ENCODE assay signal across 9 cellular contexts in genomic region chr1:231418741-231419107, GRCh38. TPM values are rescaled to one million over a fixed set of nuclear protein-coding genes. Genes with fewer than 3 reads are reported as not detected.
A peak's percentile ranks its signal among the peaks of the same experiment; 100 is the strongest.
DNase-seq lines count a peak whose midpoint lies in the region; FAIRE-seq and TF ChIP-seq lines count a peak whose summit lies in the region.
"Had no signal": no experiment of that assay in that cellular context is flagged by ENCODE, and none has a peak within 500 bp of the region (broad histone marks: within the 10 kb centered on the region; RNA-seq: fewer than 3 reads in every experiment).

No MANE protein-coding gene starts in this region.

- peaks cover 39 to 58% (median 55%) of the 10 kb centered on the region in 3 donors for H3K4me1 Mint-ChIP-seq in IgD-negative memory B cell

- no peak overlapping the region for H3K9ac ChIP-seq in neural cell (ENCODE audit: low read length)

- H3K4me3 Mint-ChIP-seq in IgD-negative memory B cell = peak overlapping the region; percentile 90 to 99 (median 98)

- H3K36me3 Mint-ChIP-seq in IgD-negative memory B cell = no peaks in the 10 kb centered on the region

- H3K4me1 ChIP-seq in BE2C = peaks cover 2% of the 10 kb centered on the region; the same call in 1 of the 2 replicates

- H3K36me3 ChIP-seq in BE2C = no peaks in the 10 kb centered on the region
- no peaks in the 10 kb centered on the region for H3K36me3 ChIP-seq in neural cell (ENCODE audit: insufficient read depth, low read length)

- H3K79me2 ChIP-seq in neural cell (replicated peaks; ENCODE audit: insufficient read depth, low read length) = peaks cover 70% of the 10 kb centered on the region

- no peak for DNase-seq in BE2C
- DNase-seq in coronary artery (ENCODE audit: low spot score) = no peak
- DNase-seq in amygdala (lab: John Stamatoyannopoulos, UW) = no peak
- no peak for DNase-seq in ACHN
- no peak for DNase-seq in GM19239 (ENCODE audit: insufficient read length, low spot score)
- DNase-seq in T1000 (lab: John Stamatoyannopoulos, UW) = no peak
- DNase-seq: NCI-H2081 had no signal

- no peaks in the 10 kb centered on the region for H3K9me3 ChIP-seq in BE2C
- H3K9me3 ChIP-seq in neural cell (ENCODE audit: low read length) = no peaks in the 10 kb centered on the region

- no peaks in the 10 kb centered on the region for H3K9me3 Mint-ChIP-seq in IgD-negative memory B cell

- H2AFZ ChIP-seq in neural cell (ENCODE audit: low read depth, low read length) = no peak overlapping the region

- H3K27ac Mint-ChIP-seq in IgD-negative memory B cell = peak overlapping the region in 1 of 3 donors; percentile 6

- no peaks in the 10 kb centered on the region for H3K27me3 Mint-ChIP-seq in IgD-negative memory B cell

- H3K4me3 ChIP-seq in BE2C (ENCODE audit: low read depth, low read length) (peak overlapping the region; percentile 94), coronary artery (peak overlapping the region; percentile 93), neural cell (ENCODE audit: low read length) (peak overlapping the region; percentile 87)

- peak overlapping the region; percentile 96 for H3K4me2 ChIP-seq in neural cell (ENCODE audit: low read length)

- no peaks in the 10 kb centered on the region for H3K27me3 ChIP-seq in BE2C
- no peaks in the 10 kb centered on the region for H3K27me3 ChIP-seq in neural cell (ENCODE audit: insufficient read depth, low read depth, low read length)

- no peak for FAIRE-seq in GM19239 (lab: Jason Lieb, UNC)

- TF ChIP-seq CTCF in BE2C (IDR thresholded peaks at IDR 0.05; ENCODE audit: low read depth, low read length) (no peak), coronary artery (IDR thresholded peaks at IDR 0.05) (no peak), neural cell (IDR thresholded peaks at IDR 0.05; ENCODE audit: poor library complexity, severe bottlenecking) (no peak)

- H3F3A ChIP-seq in neural cell (ENCODE audit: insufficient read depth, low read length, poor library complexity, severe bottlenecking) = no peaks in the 10 kb centered on the region

- no peak for TF ChIP-seq RAD21 in neural cell (conservative IDR thresholded peaks at IDR 0.05)

- peaks cover 14% of the 10 kb centered on the region for H4K20me1 ChIP-seq in neural cell (ENCODE audit: insufficient read depth)

- no peak overlapping the region for H3K27ac ChIP-seq in coronary artery
- no peak overlapping the region for H3K27ac ChIP-seq in neural cell (ENCODE audit: low read length)

- in situ Hi-C loops in ACHN (cut with HindIII; ENCODE audit: low pct_ligation_motif_present, low pct_unique_long_range_greater_than_20kb, low sequenced_read_pairs) = no loop called here

- no peak for TF ChIP-seq EP300 in neural cell (conservative IDR thresholded peaks at IDR 0.05; ENCODE audit: poor library complexity, severe bottlenecking)

- H3K9me2 ChIP-seq in neural cell (ENCODE audit: insufficient read depth, low read length) = no peaks in the 10 kb centered on the region

TF ChIP-seq in neural cell, 6 proteins besides CTCF, POLR2A, EP300 and RAD21:
- TF ChIP-seq MXI1 (conservative IDR thresholded peaks at IDR 0.05; ENCODE audit: poor library complexity, severe bottlenecking) = no peak
- no peak for TF ChIP-seq POLR2AphosphoS5 (IDR thresholded peaks at IDR 0.05)
- TF ChIP-seq TAF1 (IDR thresholded peaks at IDR 0.05; ENCODE audit: low read depth) = no peak
- TF ChIP-seq SMC3 (conservative IDR thresholded peaks at IDR 0.05; ENCODE audit: poor library complexity) = no peak
- TF ChIP-seq, protein P1, sequence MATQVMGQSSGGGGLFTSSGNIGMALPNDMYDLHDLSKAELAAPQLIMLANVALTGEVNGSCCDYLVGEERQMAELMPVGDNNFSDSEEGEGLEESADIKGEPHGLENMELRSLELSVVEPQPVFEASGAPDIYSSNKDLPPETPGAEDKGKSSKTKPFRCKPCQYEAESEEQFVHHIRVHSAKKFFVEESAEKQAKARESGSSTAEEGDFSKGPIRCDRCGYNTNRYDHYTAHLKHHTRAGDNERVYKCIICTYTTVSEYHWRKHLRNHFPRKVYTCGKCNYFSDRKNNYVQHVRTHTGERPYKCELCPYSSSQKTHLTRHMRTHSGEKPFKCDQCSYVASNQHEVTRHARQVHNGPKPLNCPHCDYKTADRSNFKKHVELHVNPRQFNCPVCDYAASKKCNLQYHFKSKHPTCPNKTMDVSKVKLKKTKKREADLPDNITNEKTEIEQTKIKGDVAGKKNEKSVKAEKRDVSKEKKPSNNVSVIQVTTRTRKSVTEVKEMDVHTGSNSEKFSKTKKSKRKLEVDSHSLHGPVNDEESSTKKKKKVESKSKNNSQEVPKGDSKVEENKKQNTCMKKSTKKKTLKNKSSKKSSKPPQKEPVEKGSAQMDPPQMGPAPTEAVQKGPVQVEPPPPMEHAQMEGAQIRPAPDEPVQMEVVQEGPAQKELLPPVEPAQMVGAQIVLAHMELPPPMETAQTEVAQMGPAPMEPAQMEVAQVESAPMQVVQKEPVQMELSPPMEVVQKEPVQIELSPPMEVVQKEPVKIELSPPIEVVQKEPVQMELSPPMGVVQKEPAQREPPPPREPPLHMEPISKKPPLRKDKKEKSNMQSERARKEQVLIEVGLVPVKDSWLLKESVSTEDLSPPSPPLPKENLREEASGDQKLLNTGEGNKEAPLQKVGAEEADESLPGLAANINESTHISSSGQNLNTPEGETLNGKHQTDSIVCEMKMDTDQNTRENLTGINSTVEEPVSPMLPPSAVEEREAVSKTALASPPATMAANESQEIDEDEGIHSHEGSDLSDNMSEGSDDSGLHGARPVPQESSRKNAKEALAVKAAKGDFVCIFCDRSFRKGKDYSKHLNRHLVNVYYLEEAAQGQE (IDR thresholded peaks at IDR 0.05; ENCODE audit: borderline replicate concordance) = no peak
- no peak for TF ChIP-seq EZH2 (IDR thresholded peaks at IDR 0.05; ENCODE audit: borderline replicate concordance, insufficient read depth, low read length, poor library complexity, severe bottlenecking)

RNA-seq across cellular contexts. Expression of gene EGLN1, which starts 3.4 kb away (rescaled TPM):
- 15.3 TPM for polyA plus RNA-seq in BE2C (2012; ENCODE audit: insufficient read depth, insufficient read length, low read depth)
- polyA plus RNA-seq in IgD-negative memory B cell = 32.8 TPM
- polyA plus RNA-seq in neural cell = 32.6 and 33.2 TPM in 2 replicates
- 42.6 and 43.6 TPM in 2 replicates for polyA minus RNA-seq in neural cell
